ENCODE assay signal across 10 cellular contexts in the genomic region with DNA sequence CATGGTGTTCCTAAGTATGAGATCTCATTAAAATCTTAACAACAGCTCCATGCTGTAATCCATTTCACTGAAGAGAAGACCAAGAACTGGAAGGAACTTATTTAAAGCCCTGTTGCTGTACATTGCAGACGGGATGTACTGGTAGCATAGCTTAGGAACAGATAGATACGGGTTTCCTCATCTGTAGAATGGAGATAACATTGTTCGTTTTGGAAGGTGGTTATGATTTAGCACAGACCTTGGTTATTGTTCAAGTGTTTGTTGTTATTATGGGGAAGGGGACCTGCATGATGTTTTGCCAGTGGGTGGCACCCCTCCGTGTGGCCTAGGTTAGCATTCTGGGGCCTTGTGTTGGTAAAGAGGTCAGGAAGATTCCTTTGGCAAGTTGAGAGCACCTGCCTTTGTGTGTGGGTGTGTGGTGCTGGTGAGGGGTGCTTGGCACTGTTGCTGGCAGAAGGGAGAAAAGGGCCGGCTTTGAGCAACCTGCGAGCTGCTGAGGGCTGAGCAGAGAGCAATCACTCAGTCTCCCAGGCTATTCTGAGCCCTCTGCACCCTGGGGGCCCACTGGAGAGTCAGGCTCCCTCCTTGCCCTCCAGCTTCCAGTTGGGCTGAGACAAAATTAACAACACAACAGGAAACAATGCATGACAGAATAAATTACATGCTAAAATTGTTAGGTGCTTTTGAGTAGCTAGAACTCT. TPM values are rescaled to one million over a fixed set of nuclear protein-coding genes. Genes with fewer than 3 reads are reported as not detected.
DNase-seq lines count a peak whose midpoint lies in the region; ATAC-seq, FAIRE-seq and TF ChIP-seq lines count a peak whose summit lies in the region.
"Had no signal": no experiment of that assay in that cellular context is flagged by ENCODE, and none has a peak within 500 bp of the region (broad histone marks: within the 10 kb centered on the region; RNA-seq: fewer than 3 reads in every experiment).

No MANE protein-coding gene starts in this region.

- DNase-seq in cardiac septum (ENCODE audit: low spot score) (peak; percentile 68), Right ventricle myocardium superior (no peak), K562 (ENCODE audit: extremely low read depth in 1 of 4, low spot score in 3 of 4) (peak in 1 of 4 experiments; percentile 30), lower lobe of right lung (peak; percentile 32), upper lobe of right lung (no peak), GM19240 (ENCODE audit: insufficient read length, low spot score) (no peak)
- no peak for DNase-seq in stimulated activated CD4-positive, alpha-beta T cell treated with anti-CD3 and anti-CD28 coated beads, Interleukin-12 subunit alpha, Interleukin-12 subunit beta, amount 100 ng/mL, for 4 hours
- DNase-seq: stimulated activated CD8-positive, alpha-beta memory T cell treated with anti-CD3 and anti-CD28 coated beads, Interleukin-4, amount 100 ng/mL, for 48 hours had no signal

- H3K36me3 ChIP-seq in K562 (ENCODE audit: control insufficient read depth, insufficient read depth, low read length) = peaks cover 59% of the 10 kb centered on the region
- H3K36me3 ChIP-seq in lower lobe of right lung = peaks cover 53% of the 10 kb centered on the region
- H3K36me3 ChIP-seq in upper lobe of right lung = peaks cover 45% of the 10 kb centered on the region

- H3K27me3 ChIP-seq in K562 (ENCODE audit: control insufficient read depth in 2 of 2, insufficient read depth in 2 of 2, low read length in 2 of 2) (no peaks in the 10 kb centered on the region), lower lobe of right lung (ENCODE audit: low read depth) (no peaks in the 10 kb centered on the region), upper lobe of right lung (no peaks in the 10 kb centered on the region)

- CTCF ChIA-PET in K562 (lab: Yijun Ruan, JAX; ENCODE audit: low intra/inter-chr PET ratio) = no interaction called here

- no peak overlapping the region for H2AFZ ChIP-seq in K562 (ENCODE audit: low read depth, low read length)

- no peak overlapping the region for H3K27ac ChIP-seq in K562 (ENCODE audit: extremely low read depth, low read depth, low read length)
- H3K27ac ChIP-seq in lower lobe of right lung = peak overlapping the region; percentile 91
- peak overlapping the region; percentile 93 for H3K27ac ChIP-seq in upper lobe of right lung

- peaks cover 36% of the 10 kb centered on the region for H3K79me2 ChIP-seq in K562 (ENCODE audit: control insufficient read depth, insufficient read depth, low read length)

- no peaks in the 10 kb centered on the region; the same call in 1 of the 2 replicates for H3K9me3 ChIP-seq in K562 (replicated peaks; ENCODE audit: control insufficient read depth, insufficient read depth, low read depth, low read length)
- H3K9me3 ChIP-seq in lower lobe of right lung = no peaks in the 10 kb centered on the region
- no peaks in the 10 kb centered on the region for H3K9me3 ChIP-seq in upper lobe of right lung

- H3K4me1 ChIP-seq in K562 (replicated peaks in 1 of 2; ENCODE audit: control insufficient read depth in 2 of 2, insufficient read depth in 2 of 2, low read length in 2 of 2) (peaks cover 26 to 30% of the 10 kb centered on the region in 2 experiments; a peak in 4 of 5 replicates), lower lobe of right lung (peaks cover 28% of the 10 kb centered on the region), upper lobe of right lung (peaks cover 33% of the 10 kb centered on the region)

- TF ChIP-seq RAD21 in K562 (CRISPR knock-in tag; conservative IDR thresholded peaks at IDR 0.05 in 1 of 2, IDR thresholded peaks at IDR 0.05 in 1 of 2) = no peak

- in situ Hi-C loops in K562 (cut with MboI) = no loop called here

- POLR2A ChIA-PET in K562 (lab: Yijun Ruan, JAX) = interaction anchor here (0.9 to 3.2 kb wide), 6 partner anchors 10 to 16 kb away, joined by 3 to 22 read pairs (median 12); a partner anchor contains a TSS

- peak overlapping the region; percentile 87 for H3K4me2 ChIP-seq in K562 (ENCODE audit: insufficient read depth, low read length)

- peak overlapping the region; percentile 71; the same call in 1 of the 2 replicates for H3K4me3 ChIP-seq in K562
- H3K4me3 ChIP-seq in lower lobe of right lung = peak overlapping the region; percentile 99
- H3K4me3 ChIP-seq in upper lobe of right lung = peak overlapping the region; percentile 99

- peak overlapping the region; percentile 82; a peak in 3 of 4 replicates for H3K9ac ChIP-seq in K562 (ENCODE audit: insufficient read depth in 1 of 2, low read depth in 2 of 2, low read length in 2 of 2)

- TF ChIP-seq CTCF in K562 (IDR thresholded peaks at IDR 0.05 in 2 of 3, conservative IDR thresholded peaks at IDR 0.05 in 1 of 3; ENCODE audit: insufficient read depth in 2 of 3, low read depth in 1 of 3, low read length in 3 of 3) (no peak), lower lobe of right lung (IDR thresholded peaks at IDR 0.05) (no peak), upper lobe of right lung (IDR thresholded peaks at IDR 0.05) (no peak)

- TF ChIP-seq EP300 in K562 (IDR thresholded peaks at IDR 0.05; ENCODE audit: low read length) = no peak

- TF ChIP-seq POLR2A in K562 (conservative IDR thresholded peaks at IDR 0.05) = no peak

- intact Hi-C loops in cardiac septum (cut with DNase I) = no loop called here
- intact Hi-C loops in Right ventricle myocardium superior (cut with DNase I) = no loop called here
- intact Hi-C loops in K562 (cut with micrococcal nuclease) = no loop called here
- intact Hi-C loops in lower lobe of right lung (cut with DNase I) = no loop called here
- intact Hi-C loops in upper lobe of right lung (cut with DNase I) = no loop called here

- ATAC-seq in Right ventricle myocardium superior (ENCODE audit: poor library complexity) (no peak), K562 (no peak), lower lobe of right lung (no peak), upper lobe of right lung (no peak), HG03280 (IDR thresholded peaks at IDR 0.05; ENCODE audit: unreplicated experiment) (no peak)

- no TSS peak for BruUV-seq in K562 (replicated peaks; lab: Mats Ljungman, UMichigan)

- FAIRE-seq in K562 (lab: Jason Lieb, UNC) = peak; percentile 65
- FAIRE-seq: endometrium had no signal

- 8% methylated on average over 6 of the region's 6 CpGs for WGBS in K562 (ENCODE audit: insufficient coverage, low coverage, missing lambda C conversion rate)

- peaks cover 3% of the 10 kb centered on the region for H3K9me1 ChIP-seq in K562 (ENCODE audit: control insufficient read depth, insufficient read depth, low read length)

- H4K20me1 ChIP-seq in K562 (replicated peaks; ENCODE audit: control insufficient read depth, insufficient read depth, low read length) = peaks cover 26% of the 10 kb centered on the region

RNA-seq across cellular contexts. Expression of a gene that starts 2.3 kb away (rescaled TPM):
- total RNA-seq in cardiac septum (38.9 TPM), Right ventricle myocardium superior (29.7 TPM), K562 (2014; rRNA removed) (29.3 and 33.3 TPM in 2 replicates), K562 (2014; rRNA removed; fragmentation: Illumina TruSeq; extraction: Trizol) (7.1 and 8.5 TPM in 2 replicates), K562 (2015; rRNA removed; fragmentation: Illumina TruSeq; extraction: Trizol) (20.1 and 21.7 TPM in 2 replicates), K562 (2021) (34.0 and 41.8 TPM in 2 replicates), lower lobe of right lung (66.2 TPM), upper lobe of right lung (75.4 TPM)
- 84.4 and 156 TPM in 2 replicates for total RNA-seq in K562 (2011; cell fraction: chromatin; rRNA removed; ENCODE audit: low replicate concordance)
- total RNA-seq in K562 (2011; cell fraction: nucleolus; rRNA removed) = 84.5 and 93.2 TPM in 2 replicates
- 82.3 and 98.5 TPM in 2 replicates for total RNA-seq in K562 (2011; cell fraction: nucleoplasm; rRNA removed)
- polyA plus RNA-seq in K562 (2011; rRNA removed) (13.7 and 19.6 TPM in 2 replicates), K562 (2014; fragmentation: Illumina TruSeq; extraction: Trizol) (11.6 and 16.5 TPM in 2 replicates), K562 (2014; fragmentation: Nextera tagmentation; extraction: Ambion mirVana) (under 1 TPM; 0.10 to 0.11 TPM), K562 (2014; rRNA removed) (22.6 and 27.7 TPM in 2 replicates)
- 13.2 and 20.8 TPM in 2 replicates for polyA plus RNA-seq in K562 (2011; cell fraction: cytosol; rRNA removed)
- 76.1 and 109 TPM in 2 replicates for polyA plus RNA-seq in K562 (2011; cell fraction: nucleus; rRNA removed)
- polyA plus RNA-seq in K562 (2012) = 20.2 and 35.5 TPM in 2 replicates
- 12.5 and 15.8 TPM in 2 replicates for polyA minus RNA-seq in K562 (2011; rRNA and poly(A)+ RNA removed)
- polyA minus RNA-seq in K562 (2011; cell fraction: cytosol; rRNA and poly(A)+ RNA removed) = 15.7 and 17.3 TPM in 2 replicates
- polyA minus RNA-seq in K562 (2011; cell fraction: nucleus; rRNA and poly(A)+ RNA removed) = 23.2 and 31.2 TPM in 2 replicates

RNA-seq across cellular contexts. Expression of a gene that starts 14.1 kb away (rescaled TPM):
- 66.4 TPM for total RNA-seq in cardiac septum
- 70.6 TPM for total RNA-seq in Right ventricle myocardium superior
- total RNA-seq in K562 (2011; cell fraction: chromatin; rRNA removed; ENCODE audit: low replicate concordance) = 34.9 and 76.7 TPM in 2 replicates
- 63.2 and 73.7 TPM in 2 replicates for total RNA-seq in K562 (2011; cell fraction: nucleolus; rRNA removed)
- 62.0 and 68.4 TPM in 2 replicates for total RNA-seq in K562 (2011; cell fraction: nucleoplasm; rRNA removed)
- 56.4 and 60.5 TPM in 2 replicates for total RNA-seq in K562 (2014; rRNA removed)
- 34.1 and 35.3 TPM in 2 replicates for total RNA-seq in K562 (2014; rRNA removed; fragmentation: Illumina TruSeq; extraction: Trizol)
- total RNA-seq in K562 (2015; rRNA removed; fragmentation: Illumina TruSeq; extraction: Trizol) = 46.4 and 46.8 TPM in 2 replicates
- total RNA-seq in K562 (2021) = 57.7 and 64.6 TPM in 2 replicates
- 55.5 and 85.5 TPM in 2 replicates for polyA plus RNA-seq in K562 (2011; rRNA removed)
- 120 and 121 TPM in 2 replicates for polyA plus RNA-seq in K562 (2011; cell fraction: cytosol; rRNA removed)
- polyA plus RNA-seq in K562 (2011; cell fraction: nucleus; rRNA removed) = 192 and 207 TPM in 2 replicates
- 68.1 and 168 TPM in 2 replicates for polyA plus RNA-seq in K562 (2012)
- 41.5 and 48.3 TPM in 2 replicates for polyA plus RNA-seq in K562 (2014; fragmentation: Illumina TruSeq; extraction: Trizol)
- 10 to 100 TPM; 49.4 to 57.1 TPM for polyA plus RNA-seq in K562 (2014; fragmentation: Nextera tagmentation; extraction: Ambion mirVana)
- 62.8 and 74.4 TPM in 2 replicates for polyA plus RNA-seq in K562 (2014; rRNA removed)
- 23.5 and 23.6 TPM in 2 replicates for polyA minus RNA-seq in K562 (2011; rRNA and poly(A)+ RNA removed)
- polyA minus RNA-seq in K562 (2011; cell fraction: cytosol; rRNA and poly(A)+ RNA removed) = 28.1 and 37.4 TPM in 2 replicates
- polyA minus RNA-seq in K562 (2011; cell fraction: nucleus; rRNA and poly(A)+ RNA removed) = 24.4 and 32.1 TPM in 2 replicates
- total RNA-seq in lower lobe of right lung = 148 TPM
- 133 TPM for total RNA-seq in upper lobe of right lung

RNA-seq across cellular contexts. Expression of a gene that starts 19.5 kb away (rescaled TPM):
- total RNA-seq in cardiac septum (17.4 TPM), Right ventricle myocardium superior (19.5 TPM), K562 (2014; rRNA removed) (34.6 and 38.2 TPM in 2 replicates), K562 (2014; rRNA removed; fragmentation: Illumina TruSeq; extraction: Trizol) (6.7 and 8.6 TPM in 2 replicates), K562 (2015; rRNA removed; fragmentation: Illumina TruSeq; extraction: Trizol) (16.9 and 18.2 TPM in 2 replicates), K562 (2021) (27.5 and 28.2 TPM in 2 replicates), lower lobe of right lung (22.1 TPM), upper lobe of right lung (20.3 TPM)
- 4.5 and 8.9 TPM in 2 replicates for total RNA-seq in K562 (2011; cell fraction: chromatin; rRNA removed; ENCODE audit: low replicate concordance)
- 8.7 and 12.5 TPM in 2 replicates for total RNA-seq in K562 (2011; cell fraction: nucleolus; rRNA removed)
- 7.2 and 10.7 TPM in 2 replicates for total RNA-seq in K562 (2011; cell fraction: nucleoplasm; rRNA removed)
- polyA plus RNA-seq in K562 (2011; rRNA removed) (10.6 and 13.3 TPM in 2 replicates), K562 (2014; fragmentation: Illumina TruSeq; extraction: Trizol) (25.1 and 28.8 TPM in 2 replicates), K562 (2014; fragmentation: Nextera tagmentation; extraction: Ambion mirVana) (1 to 10 TPM; 3.3 to 5.6 TPM), K562 (2014; rRNA removed) (27.3 and 38.0 TPM in 2 replicates)
- polyA plus RNA-seq in K562 (2011; cell fraction: cytosol; rRNA removed) = 12.9 and 25.4 TPM in 2 replicates
- 11.5 and 18.3 TPM in 2 replicates for polyA plus RNA-seq in K562 (2011; cell fraction: nucleus; rRNA removed)
- 26.2 and 27.2 TPM in 2 replicates for polyA plus RNA-seq in K562 (2012)
- 2.8 and 3.3 TPM in 2 replicates for polyA minus RNA-seq in K562 (2011; rRNA and poly(A)+ RNA removed)
- polyA minus RNA-seq in K562 (2011; cell fraction: cytosol; rRNA and poly(A)+ RNA removed) = 8.1 and 11.4 TPM in 2 replicates
- 6.7 and 9.0 TPM in 2 replicates for polyA minus RNA-seq in K562 (2011; cell fraction: nucleus; rRNA and poly(A)+ RNA removed)

RNA-seq across cellular contexts. Expression of a gene that starts 20.1 kb away (rescaled TPM):
- total RNA-seq in cardiac septum = 36.8 TPM
- total RNA-seq in Right ventricle myocardium superior = 28.0 TPM
- total RNA-seq in K562 (2011; cell fraction: chromatin; rRNA removed; ENCODE audit: low replicate concordance) = 24.7 and 53.3 TPM in 2 replicates
- 38.0 and 39.7 TPM in 2 replicates for total RNA-seq in K562 (2011; cell fraction: nucleolus; rRNA removed)
- 35.7 and 40.2 TPM in 2 replicates for total RNA-seq in K562 (2011; cell fraction: nucleoplasm; rRNA removed)
- total RNA-seq in K562 (2014; rRNA removed) = 75.3 and 77.4 TPM in 2 replicates
- total RNA-seq in K562 (2014; rRNA removed; fragmentation: Illumina TruSeq; extraction: Trizol) = 28.5 and 30.9 TPM in 2 replicates
- 49.3 and 51.7 TPM in 2 replicates for total RNA-seq in K562 (2015; rRNA removed; fragmentation: Illumina TruSeq; extraction: Trizol)
- 73.3 and 88.6 TPM in 2 replicates for total RNA-seq in K562 (2021)
- 22.8 and 23.4 TPM in 2 replicates for polyA plus RNA-seq in K562 (2011; rRNA removed)
- 21.9 and 35.3 TPM in 2 replicates for polyA plus RNA-seq in K562 (2011; cell fraction: cytosol; rRNA removed)
- polyA plus RNA-seq in K562 (2011; cell fraction: nucleus; rRNA removed) = 42.2 and 55.5 TPM in 2 replicates
- polyA plus RNA-seq in K562 (2012) = 59.8 and 63.9 TPM in 2 replicates
- 102 and 107 TPM in 2 replicates for polyA plus RNA-seq in K562 (2014; fragmentation: Illumina TruSeq; extraction: Trizol)
- polyA plus RNA-seq in K562 (2014; fragmentation: Nextera tagmentation; extraction: Ambion mirVana) = under 1 TPM; 0.31 to 0.56 TPM
- polyA plus RNA-seq in K562 (2014; rRNA removed) = 71.2 and 75.1 TPM in 2 replicates
- polyA minus RNA-seq in K562 (2011; rRNA and poly(A)+ RNA removed) = 5.5 and 6.6 TPM in 2 replicates
- 11.0 and 17.1 TPM in 2 replicates for polyA minus RNA-seq in K562 (2011; cell fraction: cytosol; rRNA and poly(A)+ RNA removed)
- 12.3 and 14.2 TPM in 2 replicates for polyA minus RNA-seq in K562 (2011; cell fraction: nucleus; rRNA and poly(A)+ RNA removed)
- total RNA-seq in lower lobe of right lung = 58.4 TPM
- total RNA-seq in upper lobe of right lung = 65.3 TPM

RNA-seq across cellular contexts. Expression of a gene that starts 34.9 kb away (rescaled TPM):
- total RNA-seq in cardiac septum = 0.38 TPM
- 0.13 TPM for total RNA-seq in Right ventricle myocardium superior
- total RNA-seq in K562 (2011; cell fraction: chromatin; rRNA removed; ENCODE audit: low replicate concordance) = 1.4 and 2.0 TPM in 2 replicates
- total RNA-seq in K562 (2011; cell fraction: nucleolus; rRNA removed) = 0.79 and 1.2 TPM in 2 replicates
- total RNA-seq in K562 (2011; cell fraction: nucleoplasm; rRNA removed) = 0.44 and 0.99 TPM in 2 replicates
- total RNA-seq in K562 (2014; rRNA removed) = not detected in 2 replicates
- 0.07 and 0.22 TPM in 2 replicates for total RNA-seq in K562 (2014; rRNA removed; fragmentation: Illumina TruSeq; extraction: Trizol)
- total RNA-seq in K562 (2015; rRNA removed; fragmentation: Illumina TruSeq; extraction: Trizol) = 0.11 and 0.29 TPM in 2 replicates
- 0.38 and 0.47 TPM in 2 replicates for total RNA-seq in K562 (2021)
- 0.31 and 0.79 TPM in 2 replicates for polyA plus RNA-seq in K562 (2011; rRNA removed)
- 0.55 and 1.5 TPM in 2 replicates for polyA plus RNA-seq in K562 (2011; cell fraction: cytosol; rRNA removed)
- polyA plus RNA-seq in K562 (2011; cell fraction: nucleus; rRNA removed) = 3.4 and 4.3 TPM in 2 replicates
- 0.70 and 0.80 TPM in 2 replicates for polyA plus RNA-seq in K562 (2012)
- polyA plus RNA-seq in K562 (2014; fragmentation: Illumina TruSeq; extraction: Trizol) = 0.21 and 0.27 TPM in 2 replicates
- polyA plus RNA-seq in K562 (2014; fragmentation: Nextera tagmentation; extraction: Ambion mirVana) = under 1 TPM; 0.03 to 0.23 TPM
- polyA plus RNA-seq in K562 (2014; rRNA removed) = 0.36 and 2.6 TPM in 2 replicates
- 0.51 TPM in 1 of 2 replicates, not detected in the other for polyA minus RNA-seq in K562 (2011; rRNA and poly(A)+ RNA removed)
- polyA minus RNA-seq in K562 (2011; cell fraction: cytosol; rRNA and poly(A)+ RNA removed) = not detected in 2 replicates
- 0.13 and 0.67 TPM in 2 replicates for polyA minus RNA-seq in K562 (2011; cell fraction: nucleus; rRNA and poly(A)+ RNA removed)
- 6.4 TPM for total RNA-seq in lower lobe of right lung
- total RNA-seq in upper lobe of right lung = 2.6 TPM

Comparison
In these comparisons a context has a peak if more than half of its experiments do, and no peak if none do; other contexts are left out.
1. DNase-seq: peak in cardiac septum (single experiment) and lower lobe of right lung (single experiment); none in Right ventricle myocardium superior (single experiment), upper lobe of right lung (single experiment), GM19240 (single experiment) and stimulated activated CD4-positive, alpha-beta T cell treated with anti-CD3 and anti-CD28 coated beads, Interleukin-12 subunit alpha, Interleukin-12 subunit beta, amount 100 ng/mL, for 4 hours (single experiment).
2. Peak in every context shown above with its lines, with median percentiles within 50 percentile points of each other: H3K4me3 ChIP-seq.